1 cellular context compared by ENCODE assay signal in the genomic region with DNA sequence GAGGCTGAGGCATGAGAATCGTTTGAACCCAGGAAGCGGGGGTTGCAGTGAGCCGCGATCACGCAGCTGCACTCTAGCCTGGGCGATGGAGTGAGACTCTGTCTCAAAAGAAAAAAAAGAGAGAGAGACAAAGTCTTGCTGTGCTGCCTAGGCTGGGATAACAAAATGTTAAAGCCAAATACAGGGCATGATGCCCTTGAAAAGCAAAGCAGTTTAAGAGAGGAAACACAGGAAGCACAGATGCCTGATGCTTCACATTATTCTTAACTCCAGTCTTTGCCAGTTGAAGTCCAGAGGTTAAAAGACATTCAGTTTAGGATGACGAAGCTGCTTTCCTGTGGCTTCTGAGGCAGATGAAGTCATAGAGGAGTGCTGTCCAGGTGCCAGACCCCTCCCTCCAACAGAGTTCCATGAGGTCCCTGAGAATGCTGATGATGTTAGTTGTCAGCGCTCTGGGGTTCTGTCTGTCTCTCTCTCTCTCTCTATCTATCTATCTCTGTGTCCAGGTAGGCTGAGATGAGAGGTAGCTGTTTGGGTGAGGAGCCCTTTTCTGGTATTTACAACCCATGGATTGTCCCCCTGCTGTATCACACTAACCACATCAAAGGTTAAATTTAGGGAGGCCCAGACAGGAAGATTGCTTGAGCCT.
TF ChIP-seq lines count a peak whose summit lies in the region.

No MANE protein-coding gene starts in this region.

TF ChIP-seq in K562, 482 proteins besides CTCF, POLR2A, EP300 and RAD21 (continued from another document and continues in another):
- TF ChIP-seq MAZ (CRISPR knock-in tag; conservative IDR thresholded peaks at IDR 0.05 in 1 of 2, IDR thresholded peaks at IDR 0.05 in 1 of 2) (peak in 1 of 2 experiments; percentile 73; a peak in 2 of 4 replicates), CXXC5 (CRISPR knock-in tag; IDR thresholded peaks at IDR 0.05) (0 out of 2 replicates have a peak, but pooled peaks have one; percentile 17), ZNF316 (IDR thresholded peaks at IDR 0.05) (peak; percentile 92), FOS (IDR thresholded peaks at IDR 0.05; ENCODE audit: extremely low read depth, insufficient read length) (no peak), TAF15 (IDR thresholded peaks at IDR 0.05; ENCODE audit: low read depth, low read length) (no peak), NFE2 (IDR thresholded peaks at IDR 0.05; ENCODE audit: low read depth) (peak; percentile 94), STAT5B (CRISPR knock-in tag; IDR thresholded peaks at IDR 0.05) (no peak), ZNF184 (CRISPR knock-in tag; IDR thresholded peaks at IDR 0.05) (no peak), ZNF23 (CRISPR knock-in tag; IDR thresholded peaks at IDR 0.05) (no peak), MEF2A (IDR thresholded peaks at IDR 0.05; ENCODE audit: control insufficient read depth, low read depth, low read length) (no peak), ZKSCAN1 (IDR thresholded peaks at IDR 0.05; ENCODE audit: low read depth, low read length) (no peak), KDM1A (IDR thresholded peaks at IDR 0.05) (peak in 1 of 2 experiments; percentile 36; a peak in 1 of 4 replicates), ZNF408 (CRISPR knock-in tag; IDR thresholded peaks at IDR 0.05; ENCODE audit: low read depth) (no peak), YY1 (IDR thresholded peaks at IDR 0.05; ENCODE audit: borderline replicate concordance in 1 of 3, control insufficient read depth in 1 of 3, extremely low read depth in 1 of 3, insufficient read depth in 3 of 3, insufficient read length in 1 of 3, insufficient replicate concordance in 2 of 3, low read depth in 1 of 3, low read length in 2 of 3) (no peak), TCF3 (CRISPR knock-in tag; IDR thresholded peaks at IDR 0.05) (peak; percentile 41; the same call in 1 of the 2 replicates), PPARD (CRISPR knock-in tag; IDR thresholded peaks at IDR 0.05) (no peak), U2AF1 (optimal IDR thresholded peaks at IDR 0.05; ENCODE audit: low read depth, low read length) (no peak), PHTF2 (CRISPR knock-in tag; IDR thresholded peaks at IDR 0.05) (no peak), NR4A1 (CRISPR knock-in tag; IDR thresholded peaks at IDR 0.05) (no peak), NR4A1 (tag; IDR thresholded peaks at IDR 0.05) (no peak)
- TF ChIP-seq, protein P1, sequence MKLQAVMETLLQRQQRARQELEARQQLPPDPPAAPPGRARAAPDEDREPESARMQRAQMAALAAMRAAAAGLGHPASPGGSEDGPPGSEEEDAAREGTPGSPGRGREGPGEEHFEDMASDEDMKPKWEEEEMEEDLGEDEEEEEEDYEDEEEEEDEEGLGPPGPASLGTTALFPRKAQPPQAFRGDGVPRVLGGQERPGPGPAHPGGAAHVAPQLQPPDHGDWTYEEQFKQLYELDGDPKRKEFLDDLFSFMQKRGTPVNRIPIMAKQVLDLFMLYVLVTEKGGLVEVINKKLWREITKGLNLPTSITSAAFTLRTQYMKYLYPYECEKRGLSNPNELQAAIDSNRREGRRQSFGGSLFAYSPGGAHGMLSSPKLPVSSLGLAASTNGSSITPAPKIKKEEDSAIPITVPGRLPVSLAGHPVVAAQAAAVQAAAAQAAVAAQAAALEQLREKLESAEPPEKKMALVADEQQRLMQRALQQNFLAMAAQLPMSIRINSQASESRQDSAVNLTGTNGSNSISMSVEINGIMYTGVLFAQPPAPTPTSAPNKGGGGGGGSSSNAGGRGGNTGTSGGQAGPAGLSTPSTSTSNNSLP (IDR thresholded peaks at IDR 0.05; ENCODE audit: borderline replicate concordance, low read depth, low read length): no peak
- TF ChIP-seq, protein P2, sequence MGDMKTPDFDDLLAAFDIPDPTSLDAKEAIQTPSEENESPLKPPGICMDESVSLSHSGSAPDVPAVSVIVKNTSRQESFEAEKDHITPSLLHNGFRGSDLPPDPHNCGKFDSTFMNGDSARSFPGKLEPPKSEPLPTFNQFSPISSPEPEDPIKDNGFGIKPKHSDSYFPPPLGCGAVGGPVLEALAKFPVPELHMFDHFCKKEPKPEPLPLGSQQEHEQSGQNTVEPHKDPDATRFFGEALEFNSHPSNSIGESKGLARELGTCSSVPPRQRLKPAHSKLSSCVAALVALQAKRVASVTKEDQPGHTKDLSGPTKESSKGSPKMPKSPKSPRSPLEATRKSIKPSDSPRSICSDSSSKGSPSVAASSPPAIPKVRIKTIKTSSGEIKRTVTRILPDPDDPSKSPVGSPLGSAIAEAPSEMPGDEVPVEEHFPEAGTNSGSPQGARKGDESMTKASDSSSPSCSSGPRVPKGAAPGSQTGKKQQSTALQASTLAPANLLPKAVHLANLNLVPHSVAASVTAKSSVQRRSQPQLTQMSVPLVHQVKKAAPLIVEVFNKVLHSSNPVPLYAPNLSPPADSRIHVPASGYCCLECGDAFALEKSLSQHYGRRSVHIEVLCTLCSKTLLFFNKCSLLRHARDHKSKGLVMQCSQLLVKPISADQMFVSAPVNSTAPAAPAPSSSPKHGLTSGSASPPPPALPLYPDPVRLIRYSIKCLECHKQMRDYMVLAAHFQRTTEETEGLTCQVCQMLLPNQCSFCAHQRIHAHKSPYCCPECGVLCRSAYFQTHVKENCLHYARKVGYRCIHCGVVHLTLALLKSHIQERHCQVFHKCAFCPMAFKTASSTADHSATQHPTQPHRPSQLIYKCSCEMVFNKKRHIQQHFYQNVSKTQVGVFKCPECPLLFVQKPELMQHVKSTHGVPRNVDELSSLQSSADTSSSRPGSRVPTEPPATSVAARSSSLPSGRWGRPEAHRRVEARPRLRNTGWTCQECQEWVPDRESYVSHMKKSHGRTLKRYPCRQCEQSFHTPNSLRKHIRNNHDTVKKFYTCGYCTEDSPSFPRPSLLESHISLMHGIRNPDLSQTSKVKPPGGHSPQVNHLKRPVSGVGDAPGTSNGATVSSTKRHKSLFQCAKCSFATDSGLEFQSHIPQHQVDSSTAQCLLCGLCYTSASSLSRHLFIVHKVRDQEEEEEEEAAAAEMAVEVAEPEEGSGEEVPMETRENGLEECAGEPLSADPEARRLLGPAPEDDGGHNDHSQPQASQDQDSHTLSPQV (IDR thresholded peaks at IDR 0.05): peak; percentile 77
- TF ChIP-seq, protein P3, sequence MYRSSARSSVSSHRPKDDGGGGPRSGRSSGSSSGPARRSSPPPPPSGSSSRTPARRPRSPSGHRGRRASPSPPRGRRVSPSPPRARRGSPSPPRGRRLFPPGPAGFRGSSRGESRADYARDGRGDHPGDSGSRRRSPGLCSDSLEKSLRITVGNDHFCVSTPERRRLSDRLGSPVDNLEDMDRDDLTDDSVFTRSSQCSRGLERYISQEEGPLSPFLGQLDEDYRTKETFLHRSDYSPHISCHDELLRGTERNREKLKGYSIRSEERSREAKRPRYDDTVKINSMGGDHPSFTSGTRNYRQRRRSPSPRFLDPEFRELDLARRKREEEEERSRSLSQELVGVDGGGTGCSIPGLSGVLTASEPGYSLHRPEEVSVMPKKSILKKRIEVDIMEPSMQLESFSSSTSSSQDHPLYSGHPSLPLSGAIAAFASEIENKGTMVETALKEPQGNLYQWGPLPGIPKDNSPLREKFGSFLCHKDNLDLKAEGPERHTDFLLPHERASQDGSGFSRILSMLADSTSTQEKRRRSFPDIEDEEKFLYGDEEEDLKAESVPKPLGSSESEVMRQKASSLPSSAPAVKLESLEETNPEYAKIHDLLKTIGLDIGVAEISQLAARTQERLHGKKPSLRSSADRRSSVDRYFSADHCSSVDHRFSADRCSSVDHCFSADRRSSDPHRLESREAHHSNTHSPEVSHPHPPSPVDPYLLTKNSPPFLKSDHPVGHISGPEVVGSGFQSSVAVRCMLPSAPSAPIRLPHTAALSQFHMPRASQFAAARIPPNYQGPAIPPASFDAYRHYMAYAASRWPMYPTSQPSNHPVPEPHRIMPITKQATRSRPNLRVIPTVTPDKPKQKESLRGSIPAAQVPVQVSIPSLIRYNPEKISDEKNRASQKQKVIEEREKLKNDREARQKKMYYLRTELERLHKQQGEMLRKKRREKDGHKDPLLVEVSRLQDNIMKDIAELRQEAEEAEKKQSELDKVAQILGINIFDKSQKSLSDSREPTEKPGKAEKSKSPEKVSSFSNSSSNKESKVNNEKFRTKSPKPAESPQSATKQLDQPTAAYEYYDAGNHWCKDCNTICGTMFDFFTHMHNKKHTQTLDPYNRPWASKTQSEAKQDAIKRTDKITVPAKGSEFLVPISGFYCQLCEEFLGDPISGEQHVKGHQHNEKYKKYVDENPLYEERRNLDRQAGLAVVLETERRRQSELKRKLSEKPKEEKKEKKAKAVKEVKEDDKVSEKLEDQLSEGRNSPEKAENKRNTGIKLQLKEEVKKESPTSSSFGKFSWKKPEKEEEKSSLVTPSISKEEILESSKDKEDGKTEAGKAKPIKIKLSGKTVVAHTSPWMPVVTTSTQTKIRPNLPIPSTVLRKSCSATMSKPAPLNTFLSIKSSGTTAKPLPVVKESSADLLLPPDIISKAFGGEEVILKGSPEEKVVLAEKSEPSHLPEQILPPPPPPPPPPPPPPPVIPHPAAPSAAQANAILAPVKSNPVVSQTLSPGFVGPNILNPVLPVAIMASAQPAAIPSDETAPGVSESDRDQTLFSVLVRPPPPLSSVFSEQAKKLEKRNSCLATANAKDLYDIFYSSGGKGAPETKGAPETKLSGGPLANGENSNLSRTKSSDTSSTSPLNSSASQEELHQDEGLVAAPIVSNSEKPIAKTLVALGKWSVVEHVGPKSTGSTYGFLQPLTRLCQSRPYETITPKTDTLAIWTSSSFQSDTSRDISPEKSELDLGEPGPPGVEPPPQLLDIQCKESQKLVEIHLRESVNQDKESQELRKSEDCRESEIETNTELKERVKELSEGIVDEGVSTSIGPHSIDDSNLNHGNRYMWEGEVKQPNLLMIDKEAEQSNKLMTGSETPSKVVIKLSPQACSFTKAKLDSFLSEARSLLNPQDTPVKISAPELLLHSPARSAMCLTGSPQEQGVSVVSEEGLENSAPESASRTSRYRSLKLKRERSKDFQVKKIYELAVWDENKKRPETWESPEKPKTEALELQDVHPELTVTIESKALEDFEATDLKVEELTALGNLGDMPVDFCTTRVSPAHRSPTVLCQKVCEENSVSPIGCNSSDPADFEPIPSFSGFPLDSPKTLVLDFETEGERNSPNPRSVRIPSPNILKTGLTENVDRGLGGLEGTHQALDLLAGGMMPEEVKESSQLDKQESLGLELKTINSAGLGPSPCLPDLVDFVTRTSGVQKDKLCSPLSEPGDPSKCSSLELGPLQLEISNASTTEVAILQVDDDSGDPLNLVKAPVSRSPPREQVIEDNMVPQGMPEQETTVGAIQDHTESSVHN (IDR thresholded peaks at IDR 0.05; ENCODE audit: borderline replicate concordance in 1 of 2, low read depth in 1 of 2): no peak
- TF ChIP-seq, protein P4, sequence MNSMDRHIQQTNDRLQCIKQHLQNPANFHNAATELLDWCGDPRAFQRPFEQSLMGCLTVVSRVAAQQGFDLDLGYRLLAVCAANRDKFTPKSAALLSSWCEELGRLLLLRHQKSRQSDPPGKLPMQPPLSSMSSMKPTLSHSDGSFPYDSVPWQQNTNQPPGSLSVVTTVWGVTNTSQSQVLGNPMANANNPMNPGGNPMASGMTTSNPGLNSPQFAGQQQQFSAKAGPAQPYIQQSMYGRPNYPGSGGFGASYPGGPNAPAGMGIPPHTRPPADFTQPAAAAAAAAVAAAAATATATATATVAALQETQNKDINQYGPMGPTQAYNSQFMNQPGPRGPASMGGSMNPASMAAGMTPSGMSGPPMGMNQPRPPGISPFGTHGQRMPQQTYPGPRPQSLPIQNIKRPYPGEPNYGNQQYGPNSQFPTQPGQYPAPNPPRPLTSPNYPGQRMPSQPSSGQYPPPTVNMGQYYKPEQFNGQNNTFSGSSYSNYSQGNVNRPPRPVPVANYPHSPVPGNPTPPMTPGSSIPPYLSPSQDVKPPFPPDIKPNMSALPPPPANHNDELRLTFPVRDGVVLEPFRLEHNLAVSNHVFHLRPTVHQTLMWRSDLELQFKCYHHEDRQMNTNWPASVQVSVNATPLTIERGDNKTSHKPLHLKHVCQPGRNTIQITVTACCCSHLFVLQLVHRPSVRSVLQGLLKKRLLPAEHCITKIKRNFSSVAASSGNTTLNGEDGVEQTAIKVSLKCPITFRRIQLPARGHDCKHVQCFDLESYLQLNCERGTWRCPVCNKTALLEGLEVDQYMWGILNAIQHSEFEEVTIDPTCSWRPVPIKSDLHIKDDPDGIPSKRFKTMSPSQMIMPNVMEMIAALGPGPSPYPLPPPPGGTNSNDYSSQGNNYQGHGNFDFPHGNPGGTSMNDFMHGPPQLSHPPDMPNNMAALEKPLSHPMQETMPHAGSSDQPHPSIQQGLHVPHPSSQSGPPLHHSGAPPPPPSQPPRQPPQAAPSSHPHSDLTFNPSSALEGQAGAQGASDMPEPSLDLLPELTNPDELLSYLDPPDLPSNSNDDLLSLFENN (IDR thresholded peaks at IDR 0.05; ENCODE audit: low read depth in 2 of 2, low read length in 2 of 2): no peak
- TF ChIP-seq, protein P5, sequence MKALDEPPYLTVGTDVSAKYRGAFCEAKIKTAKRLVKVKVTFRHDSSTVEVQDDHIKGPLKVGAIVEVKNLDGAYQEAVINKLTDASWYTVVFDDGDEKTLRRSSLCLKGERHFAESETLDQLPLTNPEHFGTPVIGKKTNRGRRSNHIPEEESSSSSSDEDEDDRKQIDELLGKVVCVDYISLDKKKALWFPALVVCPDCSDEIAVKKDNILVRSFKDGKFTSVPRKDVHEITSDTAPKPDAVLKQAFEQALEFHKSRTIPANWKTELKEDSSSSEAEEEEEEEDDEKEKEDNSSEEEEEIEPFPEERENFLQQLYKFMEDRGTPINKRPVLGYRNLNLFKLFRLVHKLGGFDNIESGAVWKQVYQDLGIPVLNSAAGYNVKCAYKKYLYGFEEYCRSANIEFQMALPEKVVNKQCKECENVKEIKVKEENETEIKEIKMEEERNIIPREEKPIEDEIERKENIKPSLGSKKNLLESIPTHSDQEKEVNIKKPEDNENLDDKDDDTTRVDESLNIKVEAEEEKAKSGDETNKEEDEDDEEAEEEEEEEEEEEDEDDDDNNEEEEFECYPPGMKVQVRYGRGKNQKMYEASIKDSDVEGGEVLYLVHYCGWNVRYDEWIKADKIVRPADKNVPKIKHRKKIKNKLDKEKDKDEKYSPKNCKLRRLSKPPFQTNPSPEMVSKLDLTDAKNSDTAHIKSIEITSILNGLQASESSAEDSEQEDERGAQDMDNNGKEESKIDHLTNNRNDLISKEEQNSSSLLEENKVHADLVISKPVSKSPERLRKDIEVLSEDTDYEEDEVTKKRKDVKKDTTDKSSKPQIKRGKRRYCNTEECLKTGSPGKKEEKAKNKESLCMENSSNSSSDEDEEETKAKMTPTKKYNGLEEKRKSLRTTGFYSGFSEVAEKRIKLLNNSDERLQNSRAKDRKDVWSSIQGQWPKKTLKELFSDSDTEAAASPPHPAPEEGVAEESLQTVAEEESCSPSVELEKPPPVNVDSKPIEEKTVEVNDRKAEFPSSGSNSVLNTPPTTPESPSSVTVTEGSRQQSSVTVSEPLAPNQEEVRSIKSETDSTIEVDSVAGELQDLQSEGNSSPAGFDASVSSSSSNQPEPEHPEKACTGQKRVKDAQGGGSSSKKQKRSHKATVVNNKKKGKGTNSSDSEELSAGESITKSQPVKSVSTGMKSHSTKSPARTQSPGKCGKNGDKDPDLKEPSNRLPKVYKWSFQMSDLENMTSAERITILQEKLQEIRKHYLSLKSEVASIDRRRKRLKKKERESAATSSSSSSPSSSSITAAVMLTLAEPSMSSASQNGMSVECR (CRISPR knock-in tag; IDR thresholded peaks at IDR 0.05): no peak
- TF ChIP-seq, protein P6, sequence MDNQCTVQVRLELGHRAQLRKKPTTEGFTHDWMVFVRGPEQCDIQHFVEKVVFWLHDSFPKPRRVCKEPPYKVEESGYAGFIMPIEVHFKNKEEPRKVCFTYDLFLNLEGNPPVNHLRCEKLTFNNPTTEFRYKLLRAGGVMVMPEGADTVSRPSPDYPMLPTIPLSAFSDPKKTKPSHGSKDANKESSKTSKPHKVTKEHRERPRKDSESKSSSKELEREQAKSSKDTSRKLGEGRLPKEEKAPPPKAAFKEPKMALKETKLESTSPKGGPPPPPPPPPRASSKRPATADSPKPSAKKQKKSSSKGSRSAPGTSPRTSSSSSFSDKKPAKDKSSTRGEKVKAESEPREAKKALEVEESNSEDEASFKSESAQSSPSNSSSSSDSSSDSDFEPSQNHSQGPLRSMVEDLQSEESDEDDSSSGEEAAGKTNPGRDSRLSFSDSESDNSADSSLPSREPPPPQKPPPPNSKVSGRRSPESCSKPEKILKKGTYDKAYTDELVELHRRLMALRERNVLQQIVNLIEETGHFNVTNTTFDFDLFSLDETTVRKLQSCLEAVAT (IDR thresholded peaks at IDR 0.05): peak in 1 of 2 experiments; percentile 55; a peak in 1 of 4 replicates
